Comparison of ENCODE assay signal across 20 cellular contexts in the genomic region with DNA sequence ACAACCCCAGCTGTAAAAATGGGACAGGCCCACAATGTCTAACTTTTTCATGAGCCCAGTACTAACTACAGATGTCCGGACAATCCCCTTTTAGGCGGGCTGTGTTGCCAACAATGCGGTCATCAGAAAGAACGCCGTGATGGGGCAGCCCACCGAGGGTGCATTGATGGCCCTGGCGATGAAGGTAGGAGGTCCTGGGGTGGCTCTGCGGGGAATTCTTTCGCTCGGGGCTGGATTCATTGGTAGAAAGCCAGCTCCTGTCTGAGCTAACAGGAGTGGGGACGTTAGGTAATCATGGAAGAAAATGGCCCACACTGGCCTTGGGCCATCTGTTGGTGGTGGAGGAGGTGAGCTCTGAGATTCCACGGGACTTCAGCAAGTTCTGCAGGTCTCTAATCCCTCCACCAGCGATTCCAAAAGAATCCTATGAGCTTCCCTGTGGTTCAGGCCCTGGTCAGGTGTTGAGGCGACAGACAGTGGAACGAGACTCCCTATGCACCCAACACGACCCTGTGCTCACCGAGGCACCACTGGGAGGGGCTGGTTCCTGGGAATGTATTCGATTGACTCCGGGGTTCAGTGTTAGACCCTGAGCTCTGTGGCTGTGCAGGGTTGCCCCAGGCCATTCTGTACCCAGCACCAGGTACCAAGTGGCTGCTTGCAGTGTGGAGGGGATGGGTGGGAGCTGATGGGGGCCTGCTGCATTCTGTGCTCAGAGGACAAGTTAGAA.
"Had no signal": no experiment of that assay in that cellular context is flagged by ENCODE, and none has a peak within 500 bp of the region (broad histone marks: within the 10 kb centered on the region; RNA-seq: fewer than 3 reads in every experiment).

No MANE protein-coding gene starts in this region.

- DNase-seq: activated CD4-positive, alpha-beta T cell treated with anti-CD3 and anti-CD28 coated beads for 36 hours; activated CD4-positive, CD25-positive, alpha-beta regulatory T cell; activated naive CD4-positive, alpha-beta T cell; activated T-cell treated with anti-CD3 and anti-CD28 coated beads for 4 hours; activated T-cell treated with anti-CD3 and anti-CD28 coated beads, Interleukin-2, amount 50 U/mL, for 72 hours; aorta; body of pancreas; dorsolateral prefrontal cortex; effector memory CD8-positive, alpha-beta T cell; head of caudate nucleus; ovary; right lobe of liver; stimulated activated CD4-positive, alpha-beta T cell treated with anti-CD3 and anti-CD28 coated beads, Interleukin-4, amount 100 ng/mL, for 24 hours; stimulated activated naive CD8-positive, alpha-beta T cell treated with anti-CD3 and anti-CD28 coated beads, Interleukin-15, amount 100 ng/mL, for 72 hours; substantia nigra; T-helper 2 cell had no signal

- H3K27ac ChIP-seq: body of pancreas, coronary artery, dorsolateral prefrontal cortex, neutrophil, ovary, right lobe of liver had no signal

- ATAC-seq: activated CD4-positive, alpha-beta T cell treated with anti-CD3 and anti-CD28 coated beads for 36 hours; activated T-cell treated with anti-CD3 and anti-CD28 coated beads, Interleukin-2, amount 50 U/mL, for 72 hours; body of pancreas; effector memory CD8-positive, alpha-beta T cell; stimulated activated memory B cell treated with anti-CD40 and anti-IgM and Interleukin-4, amounts not matched to agents 10 μg/mL and 1 μg/mL and 100 μg/mL, for 72 hours; stimulated activated naive CD8-positive, alpha-beta T cell treated with anti-CD3 and anti-CD28 coated beads, Interleukin-15, amount 100 ng/mL, for 72 hours had no signal

- H3K36me3 ChIP-seq: ovary, right lobe of liver had no signal

- H3K4me1 ChIP-seq: body of pancreas, right lobe of liver had no signal

- H3K4me3 ChIP-seq: body of pancreas, coronary artery, dorsolateral prefrontal cortex, ovary, right lobe of liver had no signal

- FAIRE-seq: endothelial cell of umbilical vein had no signal

- H3K9me3 ChIP-seq: body of pancreas, neutrophil, ovary, right lobe of liver had no signal

- H3K27me3 ChIP-seq: body of pancreas, dorsolateral prefrontal cortex, ovary, right lobe of liver had no signal
